ENCODE assay signal across 17 cellular contexts in the genomic region with DNA sequence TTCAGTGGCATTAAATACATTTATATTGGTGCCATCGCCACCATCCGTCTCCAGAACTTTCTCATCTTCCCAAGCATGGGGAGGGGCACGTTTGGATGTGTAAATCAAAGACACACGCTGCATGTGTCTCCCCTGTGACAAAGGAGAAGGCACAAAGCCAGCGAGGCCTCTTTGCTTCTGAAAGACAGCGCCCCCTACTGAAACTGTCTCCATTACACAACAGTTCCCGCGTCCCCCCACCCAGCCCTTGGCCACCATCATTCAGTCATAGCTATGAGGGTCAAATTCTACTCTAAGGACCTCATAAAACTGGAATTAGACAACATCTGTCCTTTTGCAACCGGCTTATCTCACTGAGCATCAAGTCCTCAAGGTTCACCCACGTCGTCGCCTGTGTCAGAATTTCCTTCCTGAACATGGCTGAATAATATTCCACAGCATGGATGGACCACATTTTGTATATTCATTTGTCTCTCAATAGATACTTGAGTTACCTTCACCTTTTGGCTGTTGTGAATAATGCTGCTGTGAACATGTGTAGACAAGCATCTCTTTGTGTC.
DNase-seq lines count a peak whose midpoint lies in the region; ATAC-seq, FAIRE-seq and TF ChIP-seq lines count a peak whose summit lies in the region.
"Had no signal": no experiment of that assay in that cellular context is flagged by ENCODE, and none has a peak within 500 bp of the region (broad histone marks: within the 10 kb centered on the region; RNA-seq: fewer than 3 reads in every experiment).

No MANE protein-coding gene starts in this region.

- BruUV-seq in Calu3 (replicated peaks; lab: Mats Ljungman, UMichigan): no TSS peak

- no peaks in the 10 kb centered on the region for H3K9me3 ChIP-seq in GM23248 (ENCODE audit: low read depth)
- H3K9me3 ChIP-seq in astrocyte (ENCODE audit: insufficient read depth, low read depth, low read length): no peaks in the 10 kb centered on the region

- no peak overlapping the region for H3K27ac ChIP-seq in GM23248
- no peak overlapping the region for H3K27ac ChIP-seq in astrocyte (ENCODE audit: low read depth, low read length)
- H3K27ac ChIP-seq: parathyroid adenoma had no signal

- FAIRE-seq in astrocyte (lab: Jason Lieb, UNC): no peak

- ATAC-seq in GM19467 (IDR thresholded peaks at IDR 0.05; ENCODE audit: unreplicated experiment): no peak
- no peak for ATAC-seq in T-cell (replicated peaks in 1 of 4)
- no peak for ATAC-seq in left ventricle myocardium superior
- ATAC-seq: activated CD8-positive, alpha-beta memory T cell treated with anti-CD3 and anti-CD28 coated beads, Interleukin-2, amount 10 ng/mL, durations not matched to agents 7 days and 5 days; Panc1; stimulated activated naive B cell treated with anti-CD40 and anti-IgM and Interleukin-4, amounts not matched to agents 10 μg/mL and 1 μg/mL and 100 μg/mL, for 72 hours had no signal

- H3K4me2 ChIP-seq in GM23248 (ENCODE audit: unreplicated experiment) (no peak overlapping the region), astrocyte (ENCODE audit: low read length) (no peak overlapping the region)

- no peaks in the 10 kb centered on the region for H3K27me3 Mint-ChIP-seq in Calu3 (ENCODE audit: unreplicated experiment)
- H3K27me3 Mint-ChIP-seq in astrocyte (ENCODE audit: low read depth, unreplicated experiment): peaks cover 18% of the 10 kb centered on the region
- H3K27me3 Mint-ChIP-seq in T-cell: peaks cover 18 to 31% of the 10 kb centered on the region in 2 donors

- H3K9me2 ChIP-seq in GM23248 (ENCODE audit: insufficient read depth): no peaks in the 10 kb centered on the region

- peaks cover 14% of the 10 kb centered on the region for H3K4me1 ChIP-seq in GM23248 (ENCODE audit: insufficient read depth)
- peaks cover 15% of the 10 kb centered on the region for H3K4me1 ChIP-seq in astrocyte (ENCODE audit: insufficient read depth, low read length)
- H3K4me1 ChIP-seq: parathyroid adenoma had no signal

- no peaks in the 10 kb centered on the region for H3K36me3 Mint-ChIP-seq in Calu3 (ENCODE audit: insufficient read depth, unreplicated experiment)
- no peaks in the 10 kb centered on the region for H3K36me3 Mint-ChIP-seq in astrocyte (ENCODE audit: low read depth, unreplicated experiment)
- no peaks in the 10 kb centered on the region for H3K36me3 Mint-ChIP-seq in T-cell
- H3K36me3 Mint-ChIP-seq: activated CD8-positive, alpha-beta memory T cell treated with anti-CD3 and anti-CD28 coated beads, Interleukin-2, amount 10 ng/mL, durations not matched to agents 7 days and 5 days; stimulated activated naive B cell treated with anti-CD40 and anti-IgM and Interleukin-4, amounts not matched to agents 10 μg/mL and 1 μg/mL and 100 μg/mL, for 72 hours had no signal

- H3K4me1 Mint-ChIP-seq in Calu3 (ENCODE audit: low read depth, unreplicated experiment) (peaks cover 13% of the 10 kb centered on the region), astrocyte (ENCODE audit: low read depth, unreplicated experiment) (peaks cover 13% of the 10 kb centered on the region), T-cell (peaks cover 0 to 15% (median 13%) of the 10 kb centered on the region in 3 donors)
- H3K4me1 Mint-ChIP-seq: stimulated activated naive B cell treated with anti-CD40 and anti-IgM and Interleukin-4, amounts not matched to agents 10 μg/mL and 1 μg/mL and 100 μg/mL, for 72 hours had no signal

- H4K20me1 ChIP-seq in GM23248 (ENCODE audit: insufficient read depth): no peaks in the 10 kb centered on the region
- H4K20me1 ChIP-seq in astrocyte (ENCODE audit: insufficient read depth, low read length): no peaks in the 10 kb centered on the region

- intact Hi-C loops in Calu3 (cut with micrococcal nuclease; ENCODE audit: unreplicated experiment) (no loop called here), left ventricle myocardium superior (cut with micrococcal nuclease) (no loop called here)

- peak; percentile 20 for TF ChIP-seq CTCF in Calu3 (IDR thresholded peaks at IDR 0.05; ENCODE audit: unreplicated experiment)
- peak; percentile 16 for TF ChIP-seq CTCF in astrocyte (IDR thresholded peaks at IDR 0.05; ENCODE audit: insufficient read depth, low read depth, low read length)
- TF ChIP-seq CTCF in kidney epithelial cell (IDR thresholded peaks at IDR 0.05; ENCODE audit: insufficient read depth, low read length, poor library complexity, severe bottlenecking): peak; percentile 21

- H3K27ac Mint-ChIP-seq in Calu3 (ENCODE audit: unreplicated experiment) (no peak overlapping the region), astrocyte (ENCODE audit: unreplicated experiment) (no peak overlapping the region), T-cell (no peak overlapping the region)
- H3K27ac Mint-ChIP-seq: activated CD8-positive, alpha-beta memory T cell treated with anti-CD3 and anti-CD28 coated beads, Interleukin-2, amount 10 ng/mL, durations not matched to agents 7 days and 5 days; stimulated activated naive B cell treated with anti-CD40 and anti-IgM and Interleukin-4, amounts not matched to agents 10 μg/mL and 1 μg/mL and 100 μg/mL, for 72 hours had no signal

- no peak overlapping the region for H3K4me3 Mint-ChIP-seq in Calu3 (ENCODE audit: low read depth, unreplicated experiment)
- H3K4me3 Mint-ChIP-seq in astrocyte (ENCODE audit: unreplicated experiment): no peak overlapping the region
- H3K4me3 Mint-ChIP-seq in T-cell: no peak overlapping the region
- H3K4me3 Mint-ChIP-seq: activated CD8-positive, alpha-beta memory T cell treated with anti-CD3 and anti-CD28 coated beads, Interleukin-2, amount 10 ng/mL, durations not matched to agents 7 days and 5 days; stimulated activated naive B cell treated with anti-CD40 and anti-IgM and Interleukin-4, amounts not matched to agents 10 μg/mL and 1 μg/mL and 100 μg/mL, for 72 hours had no signal

- H3K4me3 ChIP-seq in GM23248: no peak overlapping the region
- no peak overlapping the region for H3K4me3 ChIP-seq in astrocyte (ENCODE audit: insufficient read depth, low read depth, low read length)
- no peak overlapping the region for H3K4me3 ChIP-seq in kidney epithelial cell (ENCODE audit: low read depth, low read length)
- H3K4me3 ChIP-seq: lung had no signal

- CTCF ChIA-PET in Calu3 (lab: Charles Lee): no interaction called here
- CTCF ChIA-PET in T-cell (lab: Charles Lee): no interaction called here

- H2AFZ ChIP-seq in GM23248 (no peak overlapping the region), astrocyte (ENCODE audit: low read depth, low read length) (no peak overlapping the region)
- H2AFZ ChIP-seq: parathyroid adenoma had no signal

- peaks cover 40% of the 10 kb centered on the region for H3K27me3 ChIP-seq in GM23248 (replicated peaks; ENCODE audit: insufficient read depth)
- H3K27me3 ChIP-seq in astrocyte (ENCODE audit: insufficient read depth, low read length): peaks cover 17% of the 10 kb centered on the region
- peaks cover 7% of the 10 kb centered on the region for H3K27me3 ChIP-seq in kidney epithelial cell (ENCODE audit: control insufficient read depth, insufficient read depth, low read length)

- H3K79me2 ChIP-seq in GM23248 (ENCODE audit: insufficient read depth): no peaks in the 10 kb centered on the region
- H3K79me2 ChIP-seq in astrocyte (ENCODE audit: insufficient read depth, low read length): no peaks in the 10 kb centered on the region
- H3K79me2 ChIP-seq: parathyroid adenoma had no signal

- in situ Hi-C loops in GM23248 (cut with MboI): no loop called here

- no peak for DNase-seq in Calu3
- peak; percentile 8 for DNase-seq in GM23248
- DNase-seq in astrocyte (ENCODE audit: low read depth): no peak
- DNase-seq in kidney epithelial cell (ENCODE audit: low read depth): no peak
- no peak for DNase-seq in T-cell
- DNase-seq in NCI-H2196 treated with DMSO at 0.1 percent for 48 hours (lab: John Stamatoyannopoulos, UW; ENCODE audit: unreplicated experiment): no peak
- DNase-seq in left ventricle myocardium superior: no peak
- DNase-seq: activated CD8-positive, alpha-beta memory T cell treated with anti-CD3 and anti-CD28 coated beads, Interleukin-2, amount 10 ng/mL, durations not matched to agents 7 days and 5 days; head of caudate nucleus; NCI-H1930; stimulated activated CD4-positive, alpha-beta T cell treated with anti-CD3 and anti-CD28 coated beads, Interleukin-1b, Interleukin-23, amount 100 ng/mL, for 48 hours; stimulated activated naive B cell treated with anti-CD40 and anti-IgM and Interleukin-4, amounts not matched to agents 10 μg/mL and 1 μg/mL and 100 μg/mL, for 72 hours; T-helper 2 cell had no signal

- H3K36me3 ChIP-seq in GM23248 (ENCODE audit: low read depth) (no peaks in the 10 kb centered on the region), astrocyte (ENCODE audit: insufficient read depth, low read length) (no peaks in the 10 kb centered on the region), kidney epithelial cell (ENCODE audit: control insufficient read depth, insufficient read depth, low read length) (no peaks in the 10 kb centered on the region)

- H3K9ac ChIP-seq in GM23248 (no peak overlapping the region), astrocyte (ENCODE audit: low read length) (no peak overlapping the region)
- H3K9ac ChIP-seq: parathyroid adenoma had no signal

- peaks cover 16% of the 10 kb centered on the region for H3F3A ChIP-seq in GM23248 (ENCODE audit: insufficient read depth)

- WGBS in GM23248 (ENCODE audit: low coverage in 1 of 2, low lambda C conversion rate in 2 of 2, missing lambda C conversion rate in 2 of 2), 2 experiments: 43 to 47% methylated on average over 12 of the region's 12 CpGs

- H3K9me3 Mint-ChIP-seq in Calu3 (ENCODE audit: low read depth, unreplicated experiment) (no peaks in the 10 kb centered on the region), astrocyte (ENCODE audit: unreplicated experiment) (peaks cover 3% of the 10 kb centered on the region), T-cell (no peaks in the 10 kb centered on the region)
- H3K9me3 Mint-ChIP-seq: stimulated activated naive B cell treated with anti-CD40 and anti-IgM and Interleukin-4, amounts not matched to agents 10 μg/mL and 1 μg/mL and 100 μg/mL, for 72 hours had no signal

- POLR2A ChIA-PET in T-cell (lab: Charles Lee): no interaction called here
